Comparison of ENCODE assay signal across 8 cellular contexts in the genomic region with DNA sequence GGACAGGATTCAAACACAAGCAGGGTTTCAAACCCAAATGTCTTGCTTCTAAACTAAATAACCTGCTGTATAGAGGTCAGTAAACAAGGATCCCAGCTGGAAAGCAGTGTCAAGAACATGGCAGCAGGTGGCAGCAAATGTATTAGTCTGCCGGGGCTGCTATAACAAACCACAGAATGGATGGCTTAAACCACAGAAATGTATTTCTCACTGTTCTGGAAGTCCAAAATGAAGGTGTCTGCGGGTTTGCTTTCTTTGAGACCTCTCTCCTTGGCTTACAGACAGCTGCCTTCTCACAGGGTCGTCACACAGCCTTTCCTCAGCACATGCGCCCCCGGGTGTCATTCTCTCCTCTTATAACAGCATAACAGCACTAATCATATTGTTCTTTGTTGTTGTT.
A peak's percentile ranks its signal among the peaks of the same experiment; 100 is the strongest.
DNase-seq lines count a peak whose midpoint lies in the region; ATAC-seq lines count a peak whose summit lies in the region.

No MANE protein-coding gene starts in this region.

- WGBS in mesenchymal stem cell, result 25% methylated on average over 3 of the region's 5 CpGs

- no peak overlapping the region for H3K4me3 ChIP-seq in mesenchymal stem cell (ENCODE audit: insufficient read depth in 1 of 2, low read depth in 1 of 2, low read length in 2 of 2)

- no peak overlapping the region for H3K27ac Mint-ChIP-seq in activated T-helper 1 cell treated with anti-CD3 and anti-CD28 coated beads, Interleukin-12 subunit alpha, Interleukin-12 subunit beta, Interleukin-2, Interleukin-4 antibody, amounts not matched to agents 30 ng/mL and 10 ng/mL and 1 ng/mL, durations not matched to agents 14 hours and 24 hours and 36 hours

- no peaks in the 10 kb centered on the region for H3K4me1 Mint-ChIP-seq in activated T-helper 1 cell treated with anti-CD3 and anti-CD28 coated beads, Interleukin-12 subunit alpha, Interleukin-12 subunit beta, Interleukin-2, Interleukin-4 antibody, amounts not matched to agents 30 ng/mL and 10 ng/mL and 1 ng/mL, durations not matched to agents 14 hours and 24 hours and 36 hours (ENCODE audit: low read depth)

- H2AK5ac ChIP-seq in mesenchymal stem cell (ENCODE audit: low read length, severe bottlenecking), result no peak overlapping the region

- no peak overlapping the region for H3K23ac ChIP-seq in mesenchymal stem cell (ENCODE audit: low read length in 2 of 2)

- no peak overlapping the region for H2BK12ac ChIP-seq in mesenchymal stem cell (ENCODE audit: low read length in 2 of 2)

- H3K36me3 ChIP-seq in mesenchymal stem cell (ENCODE audit: control insufficient read depth in 1 of 2, insufficient read depth in 2 of 2, low read depth in 1 of 2, low read length in 2 of 2), result no peaks in the 10 kb centered on the region

- no peak overlapping the region for H3K27ac ChIP-seq in mesenchymal stem cell (ENCODE audit: low read length, poor library complexity, severe bottlenecking)

- no peaks in the 10 kb centered on the region for H3K9me3 ChIP-seq in mesenchymal stem cell (ENCODE audit: control insufficient read depth, low read length)

- H2BK15ac ChIP-seq in mesenchymal stem cell (ENCODE audit: low read depth, poor library complexity, severe bottlenecking), result no peak overlapping the region

- H3K36me3 Mint-ChIP-seq in activated T-helper 1 cell treated with anti-CD3 and anti-CD28 coated beads, Interleukin-12 subunit alpha, Interleukin-12 subunit beta, Interleukin-2, Interleukin-4 antibody, amounts not matched to agents 30 ng/mL and 10 ng/mL and 1 ng/mL, durations not matched to agents 14 hours and 24 hours and 36 hours (ENCODE audit: low read depth), result no peaks in the 10 kb centered on the region

- H3K14ac ChIP-seq in mesenchymal stem cell (ENCODE audit: low read length in 2 of 2), result no peak overlapping the region

- no peak overlapping the region for H4K91ac ChIP-seq in mesenchymal stem cell (ENCODE audit: low read length)

- peak; percentile 24 for DNase-seq in activated CD4-positive, alpha-beta T cell treated with anti-CD3 and anti-CD28 coated beads for 48 hours
- no peak for DNase-seq in activated CD4-positive, alpha-beta T cell treated with anti-CD3 and anti-CD28 coated beads for 1 hour
- peak; percentile 7 for DNase-seq in NCI-H748 treated with DMSO at 0.1 percent for 48 hours (lab: John Stamatoyannopoulos, UW)
- DNase-seq in dermis blood vessel endothelial cell, result peak; percentile 73
- DNase-seq in mesenchymal stem cell, result peak; percentile 54
- DNase-seq in activated T-helper 1 cell treated with anti-CD3 and anti-CD28 coated beads, Interleukin-12 subunit alpha, Interleukin-12 subunit beta, Interleukin-2, Interleukin-4 antibody, amounts not matched to agents 30 ng/mL and 10 ng/mL and 1 ng/mL, durations not matched to agents 14 hours and 24 hours and 36 hours (ENCODE audit: low spot score), result no peak
- no peak for DNase-seq in GOT3 (lab: John Stamatoyannopoulos, UW)

- no peak overlapping the region for H2BK120ac ChIP-seq in mesenchymal stem cell (ENCODE audit: low read depth, low read length)

- intact Hi-C loops in activated T-helper 1 cell treated with anti-CD3 and anti-CD28 coated beads, Interleukin-12 subunit alpha, Interleukin-12 subunit beta, Interleukin-2, Interleukin-4 antibody, amounts not matched to agents 30 ng/mL and 10 ng/mL and 1 ng/mL, durations not matched to agents 14 hours and 24 hours and 36 hours (cut with micrococcal nuclease), result loop anchor here (1.0 kb wide), 1 partner anchor 133 kb away; no protein-coding TSS in a partner anchor

- no peak overlapping the region for H4K8ac ChIP-seq in mesenchymal stem cell (ENCODE audit: low read length)

- no peak overlapping the region for H3K4me2 ChIP-seq in mesenchymal stem cell (ENCODE audit: low read length, poor library complexity, severe bottlenecking)

- H3K18ac ChIP-seq in mesenchymal stem cell (ENCODE audit: low read depth in 1 of 2, low read length in 2 of 2), result no peak overlapping the region

- no peaks in the 10 kb centered on the region for H3K79me1 ChIP-seq in mesenchymal stem cell (replicated peaks; ENCODE audit: low read length, poor library complexity, severe bottlenecking)

- H2BK5ac ChIP-seq in mesenchymal stem cell (ENCODE audit: low read depth, low read length, poor library complexity, severe bottlenecking), result no peak overlapping the region

- H3K4me3 Mint-ChIP-seq in activated T-helper 1 cell treated with anti-CD3 and anti-CD28 coated beads, Interleukin-12 subunit alpha, Interleukin-12 subunit beta, Interleukin-2, Interleukin-4 antibody, amounts not matched to agents 30 ng/mL and 10 ng/mL and 1 ng/mL, durations not matched to agents 14 hours and 24 hours and 36 hours, result no peak overlapping the region

- H3K27me3 Mint-ChIP-seq in activated T-helper 1 cell treated with anti-CD3 and anti-CD28 coated beads, Interleukin-12 subunit alpha, Interleukin-12 subunit beta, Interleukin-2, Interleukin-4 antibody, amounts not matched to agents 30 ng/mL and 10 ng/mL and 1 ng/mL, durations not matched to agents 14 hours and 24 hours and 36 hours (ENCODE audit: insufficient read depth), result peaks cover 2% of the 10 kb centered on the region

- H3K4me1 ChIP-seq in mesenchymal stem cell (ENCODE audit: control insufficient read depth, insufficient read depth, low read depth, low read length), result no peaks in the 10 kb centered on the region

- peaks cover 0 to 7% of the 10 kb centered on the region in 2 experiments for H3K27me3 ChIP-seq in mesenchymal stem cell (ENCODE audit: control insufficient read depth in 1 of 2, insufficient read depth in 1 of 2, low read length in 2 of 2)

- no peaks in the 10 kb centered on the region for H3K9me3 Mint-ChIP-seq in activated T-helper 1 cell treated with anti-CD3 and anti-CD28 coated beads, Interleukin-12 subunit alpha, Interleukin-12 subunit beta, Interleukin-2, Interleukin-4 antibody, amounts not matched to agents 30 ng/mL and 10 ng/mL and 1 ng/mL, durations not matched to agents 14 hours and 24 hours and 36 hours

- no peak overlapping the region for H3K9ac ChIP-seq in mesenchymal stem cell (ENCODE audit: low read length)

- H2AFZ ChIP-seq in mesenchymal stem cell (ENCODE audit: low read depth, low read length), result no peak overlapping the region

- no peak overlapping the region for H3K4ac ChIP-seq in mesenchymal stem cell (ENCODE audit: low read depth in 1 of 2, low read length in 2 of 2)

- peak; percentile 64 for ATAC-seq in HG02678 (IDR thresholded peaks at IDR 0.05; ENCODE audit: unreplicated experiment)

Comparison
In these comparisons a context has a peak if more than half of its experiments do, and no peak if none do; other contexts are left out.
1. DNase-seq: peak in activated CD4-positive, alpha-beta T cell treated with anti-CD3 and anti-CD28 coated beads for 48 hours (single experiment), NCI-H748 treated with DMSO at 0.1 percent for 48 hours (single experiment), dermis blood vessel endothelial cell (single experiment) and mesenchymal stem cell (single experiment); none in activated CD4-positive, alpha-beta T cell treated with anti-CD3 and anti-CD28 coated beads for 1 hour (single experiment), activated T-helper 1 cell treated with anti-CD3 and anti-CD28 coated beads, Interleukin-12 subunit alpha, Interleukin-12 subunit beta, Interleukin-2, Interleukin-4 antibody, amounts not matched to agents 30 ng/mL and 10 ng/mL and 1 ng/mL, durations not matched to agents 14 hours and 24 hours and 36 hours (single experiment) and GOT3 (single experiment).